In genomic region chr3:172750368-172751187, GRCh38 we compare ENCODE assay signal across 7 cellular contexts.
DNase-seq lines count a peak whose midpoint lies in the region; ATAC-seq lines count a peak whose summit lies in the region.

Gene ECT2, plus strand, starts transcription at chr3:172750726. Its CDS starts 3,805 bp downstream, at chr3:172754531.

- H3K4me3 ChIP-seq in rectal smooth muscle tissue (ENCODE audit: low read length): peak within 1 kb of the TSS; percentile 92

- peaks cover 3% of the 10 kb centered on the region for H3K4me1 ChIP-seq in rectal smooth muscle tissue (ENCODE audit: control insufficient read depth, insufficient read depth, low read length)

- peak; percentile 97 for ATAC-seq in GM18508 (IDR thresholded peaks at IDR 0.05; ENCODE audit: insufficient read depth, unreplicated experiment)
- peak; percentile 100 for ATAC-seq in HG03025 (IDR thresholded peaks at IDR 0.05; ENCODE audit: low FRiP score, unreplicated experiment)

- no peaks in the 10 kb centered on the region for H3K27me3 ChIP-seq in rectal smooth muscle tissue (ENCODE audit: control insufficient read depth, insufficient read depth, low read length)

- peak within 1 kb of the TSS; percentile 61 for H3K27ac ChIP-seq in rectal smooth muscle tissue (ENCODE audit: low read depth, low read length)

- no peaks in the 10 kb centered on the region for H3K36me3 ChIP-seq in rectal smooth muscle tissue (ENCODE audit: control insufficient read depth, insufficient read depth, low read length)

- H3K9ac ChIP-seq in rectal smooth muscle tissue (ENCODE audit: low read length): peak within 1 kb of the TSS; percentile 45

- peak; percentile 99 for DNase-seq in NCI-H2029 treated with DMSO at 0.1 percent for 48 hours (lab: John Stamatoyannopoulos, UW)
- DNase-seq in T-helper 9 cell: peak; percentile 95
- peak; percentile 100 for DNase-seq in astrocyte of the hippocampus (ENCODE audit: low read depth, low spot score)
- DNase-seq in hepatic stellate cell (ENCODE audit: low spot score): peak; percentile 98

Comparison
In these comparisons a context has a peak if more than half of its experiments do, and no peak if none do; other contexts are left out.
1. Peak in every context shown above with its lines: DNase-seq, ATAC-seq, H3K4me3 ChIP-seq and H3K27ac ChIP-seq.